8 cellular contexts compared by ENCODE assay signal in the genomic region with DNA sequence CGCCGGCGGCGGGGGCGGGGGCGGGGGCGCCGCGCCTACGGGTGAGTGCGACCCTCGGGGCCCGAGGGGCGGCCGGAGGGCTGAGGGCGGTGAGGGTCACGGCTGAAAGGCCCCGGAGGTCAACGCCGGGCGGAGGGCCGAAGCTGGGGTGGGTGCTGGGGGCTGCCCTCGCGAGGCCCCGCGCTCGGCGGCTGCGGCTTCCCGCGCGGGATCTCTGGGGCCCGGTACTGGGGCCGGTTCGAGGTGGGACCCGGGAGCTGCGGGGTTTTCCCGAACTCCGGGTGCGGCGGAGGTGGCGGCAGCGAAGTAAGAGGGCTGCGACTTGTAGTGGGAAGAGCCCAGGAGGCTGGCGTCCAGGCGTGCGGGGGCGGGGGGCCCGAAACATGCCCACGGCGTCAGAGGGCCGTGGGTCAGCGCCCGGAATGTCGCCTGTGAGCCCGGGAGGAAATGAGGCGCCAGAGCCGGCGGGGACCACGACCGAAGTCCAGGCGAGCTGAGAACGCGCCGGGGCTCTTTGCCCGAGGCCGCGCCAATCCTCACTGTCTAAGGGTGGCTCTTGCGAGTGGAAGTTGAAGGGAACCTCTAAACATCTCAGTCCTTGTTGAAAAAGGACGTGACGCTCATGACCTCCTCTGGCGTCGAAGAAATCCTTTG. TPM values are rescaled to one million over a fixed set of nuclear protein-coding genes. Genes with fewer than 3 reads are reported as not detected.
A peak's percentile ranks its signal among the peaks of the same experiment; 100 is the strongest.
DNase-seq lines count a peak whose midpoint lies in the region; ATAC-seq and TF ChIP-seq lines count a peak whose summit lies in the region.

No MANE protein-coding gene starts in this region.

- no peaks in the 10 kb centered on the region for H3K36me3 ChIP-seq in GM06990 (ENCODE audit: control insufficient read depth, insufficient read depth, low read length)
- H3K36me3 ChIP-seq in heart left ventricle = no peaks in the 10 kb centered on the region

- POLR2A ChIA-PET in activated CD8-positive, alpha-beta T cell treated with anti-CD3 and anti-CD28 coated beads, Interleukin-2, amount 10 ng/mL, durations not matched to agents 7 days and 5 days (lab: Charles Lee) = interaction anchor here (0.6 kb wide), 1 partner anchor 22 kb away, joined by 4 read pairs; no protein-coding TSS in a partner anchor

- peaks cover 0 to 26% (median 2%) of the 10 kb centered on the region in 12 donors for H3K4me1 ChIP-seq in heart left ventricle

- H3K4me3 Mint-ChIP-seq in activated CD8-positive, alpha-beta T cell treated with anti-CD3 and anti-CD28 coated beads, Interleukin-2, amount 10 ng/mL, durations not matched to agents 7 days and 5 days = no peak overlapping the region
- H3K4me3 Mint-ChIP-seq in progenitor cell of endocrine pancreas (ENCODE audit: low read depth) = peak overlapping the region; percentile 78

- H3K27me3 Mint-ChIP-seq in activated CD8-positive, alpha-beta T cell treated with anti-CD3 and anti-CD28 coated beads, Interleukin-2, amount 10 ng/mL, durations not matched to agents 7 days and 5 days (ENCODE audit: low read depth) = peaks cover 32% of the 10 kb centered on the region
- no peaks in the 10 kb centered on the region for H3K27me3 Mint-ChIP-seq in progenitor cell of endocrine pancreas

- TF ChIP-seq CTCF in GM06990 (IDR thresholded peaks at IDR 0.05; ENCODE audit: insufficient read depth, low read length, poor library complexity, severe bottlenecking) = no peak
- TF ChIP-seq CTCF in heart left ventricle (IDR thresholded peaks at IDR 0.05) = no peak
- no peak for TF ChIP-seq CTCF in progenitor cell of endocrine pancreas (IDR thresholded peaks at IDR 0.05; ENCODE audit: unreplicated experiment)
- TF ChIP-seq CTCF in GM20000 (IDR thresholded peaks at IDR 0.05; ENCODE audit: extremely low read depth, missing control alignments) = no peak

- H3K9me3 ChIP-seq in heart left ventricle = no peaks in the 10 kb centered on the region

- H3K27ac ChIP-seq in heart left ventricle = peak overlapping the region; percentile 84 to 96 (median 90)

- H3K4me3 ChIP-seq in GM06990 (replicated peaks; ENCODE audit: low read depth, low read length) = peak overlapping the region; percentile 45
- H3K4me3 ChIP-seq in heart left ventricle = peak overlapping the region; percentile 55 to 91 (median 66)

- no peaks in the 10 kb centered on the region for H3K9me3 Mint-ChIP-seq in activated CD8-positive, alpha-beta T cell treated with anti-CD3 and anti-CD28 coated beads, Interleukin-2, amount 10 ng/mL, durations not matched to agents 7 days and 5 days (ENCODE audit: insufficient read depth)
- peaks cover 9% of the 10 kb centered on the region for H3K9me3 Mint-ChIP-seq in progenitor cell of endocrine pancreas (ENCODE audit: low read depth)

- no peak overlapping the region for H3K27ac Mint-ChIP-seq in activated CD8-positive, alpha-beta T cell treated with anti-CD3 and anti-CD28 coated beads, Interleukin-2, amount 10 ng/mL, durations not matched to agents 7 days and 5 days
- H3K27ac Mint-ChIP-seq in progenitor cell of endocrine pancreas = peak overlapping the region; percentile 89

- CTCF ChIA-PET in activated CD8-positive, alpha-beta T cell treated with anti-CD3 and anti-CD28 coated beads, Interleukin-2, amount 10 ng/mL, durations not matched to agents 7 days and 5 days (lab: Charles Lee) = no interaction called here

- DNase-seq in GM06990 (ENCODE audit: extremely low read depth, insufficient read length) (no peak), heart left ventricle (peak; percentile 42 to 71 (median 58)), progenitor cell of endocrine pancreas (ENCODE audit: low spot score, unreplicated experiment) (no peak), GM20000 (ENCODE audit: low spot score) (no peak), NCI-H2196 (lab: John Stamatoyannopoulos, UW; ENCODE audit: unreplicated experiment) (no peak), KG1 (lab: John Stamatoyannopoulos, UW) (no peak)
- no peak for DNase-seq in activated CD8-positive, alpha-beta T cell treated with anti-CD3 and anti-CD28 coated beads, Interleukin-2, amount 10 ng/mL, durations not matched to agents 7 days and 5 days

- WGBS in heart left ventricle, 4 donors = 0 to 39% (median 20%) methylated on average over 47 to 73 of the region's 73 CpGs

- no peak for TF ChIP-seq POLR2A in heart left ventricle (IDR thresholded peaks at IDR 0.05)

- H3K36me3 Mint-ChIP-seq in activated CD8-positive, alpha-beta T cell treated with anti-CD3 and anti-CD28 coated beads, Interleukin-2, amount 10 ng/mL, durations not matched to agents 7 days and 5 days (ENCODE audit: low read depth) = no peaks in the 10 kb centered on the region
- H3K36me3 Mint-ChIP-seq in progenitor cell of endocrine pancreas (ENCODE audit: insufficient read depth) = no peaks in the 10 kb centered on the region

- H3K4me1 Mint-ChIP-seq in activated CD8-positive, alpha-beta T cell treated with anti-CD3 and anti-CD28 coated beads, Interleukin-2, amount 10 ng/mL, durations not matched to agents 7 days and 5 days (ENCODE audit: low read depth) = peaks cover 3% of the 10 kb centered on the region
- H3K4me1 Mint-ChIP-seq in progenitor cell of endocrine pancreas (ENCODE audit: low read depth) = peaks cover 9% of the 10 kb centered on the region

- intact Hi-C loops in heart left ventricle (cut with DNase I) = loop anchor here in 1 of 10 donors (10.0 kb wide), 1 partner anchor 83 kb away; no protein-coding TSS in a partner anchor

- ATAC-seq in HG02610 (IDR thresholded peaks at IDR 0.05; ENCODE audit: unreplicated experiment) = peak; percentile 18
- ATAC-seq in activated CD8-positive, alpha-beta T cell treated with anti-CD3 and anti-CD28 coated beads, Interleukin-2, amount 10 ng/mL, durations not matched to agents 7 days and 5 days = peak; percentile 28
- peak in 3 of 4 donors; percentile 44 to 58 (median 53) for ATAC-seq in heart left ventricle

- H3K27me3 ChIP-seq in GM06990 (replicated peaks; ENCODE audit: control insufficient read depth, insufficient read depth, low read length) (no peaks in the 10 kb centered on the region), heart left ventricle (no peaks in the 10 kb centered on the region)

RNA-seq across cellular contexts. Expression of a gene that starts 0.4 kb away (rescaled TPM):
- under 1 TPM in 1 of 2 experiments, not detected in 1; 0.05 TPM for total RNA-seq in activated CD8-positive, alpha-beta T cell treated with anti-CD3 and anti-CD28 coated beads, Interleukin-2, amount 10 ng/mL, durations not matched to agents 7 days and 5 days
- total RNA-seq in heart left ventricle (10 to 100 TPM; 10.6 to 44.7 (median 18.9) TPM), progenitor cell of endocrine pancreas (29.9 and 30.8 TPM in 2 replicates)
- 10 to 100 TPM in 1 of 2 donors, 1 to 10 TPM in 1; 5.8 to 16.8 TPM for polyA plus RNA-seq in heart left ventricle

Comparison
In these comparisons a context has a peak if more than half of its experiments do, and no peak if none do; other contexts are left out.
1. DNase-seq: peak in heart left ventricle (5 of 5); none in GM06990 (single experiment), activated CD8-positive, alpha-beta T cell treated with anti-CD3 and anti-CD28 coated beads, Interleukin-2, amount 10 ng/mL, durations not matched to agents 7 days and 5 days (single experiment), progenitor cell of endocrine pancreas (single experiment), GM20000 (single experiment), NCI-H2196 (single experiment) and KG1 (single experiment).
2. RNA of a gene that starts 0.4 kb away (total RNA-seq): 29.9 to 30.8 TPM in progenitor cell of endocrine pancreas and 10.6 to 44.7 TPM in heart left ventricle; 0.05 TPM in activated CD8-positive, alpha-beta T cell treated with anti-CD3 and anti-CD28 coated beads, Interleukin-2, amount 10 ng/mL, durations not matched to agents 7 days and 5 days; every median in the first group is over 10 times any median in the second.
3. Peak in every context shown above with its lines, with median percentiles within 50 percentile points of each other: ATAC-seq.